Comparison of ENCODE assay signal across 11 cellular contexts in the genomic region with DNA sequence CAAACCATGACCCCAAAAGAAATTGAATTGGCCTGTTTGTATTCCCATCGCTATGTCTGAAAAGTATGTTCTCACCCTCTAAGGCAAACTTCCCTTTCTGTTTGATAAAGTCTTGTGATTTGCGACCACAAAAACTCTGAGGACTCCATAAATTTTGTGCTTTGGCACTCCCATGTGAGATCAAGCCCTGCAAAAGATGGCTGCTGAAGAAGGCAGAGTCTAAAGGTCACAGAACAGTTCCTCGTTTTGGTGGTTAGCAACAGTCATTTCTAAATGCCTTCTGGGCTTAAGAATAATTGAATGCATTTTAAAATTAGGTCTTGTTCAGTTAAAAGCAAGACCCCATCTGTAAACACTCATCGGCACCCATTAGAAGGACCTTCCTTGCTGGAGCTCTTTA.
DNase-seq lines count a peak whose midpoint lies in the region; ATAC-seq lines count a peak whose summit lies in the region.
"Had no signal": no experiment of that assay in that cellular context is flagged by ENCODE, and none has a peak within 500 bp of the region (broad histone marks: within the 10 kb centered on the region; RNA-seq: fewer than 3 reads in every experiment).

No MANE protein-coding gene starts in this region.

- ATAC-seq in GM19023 (IDR thresholded peaks at IDR 0.05; ENCODE audit: unreplicated experiment) (peak; percentile 77), HG02588 (IDR thresholded peaks at IDR 0.05; ENCODE audit: unreplicated experiment) (peak; percentile 70), HG03432 (IDR thresholded peaks at IDR 0.05; ENCODE audit: unreplicated experiment) (peak; percentile 82), HG03196 (IDR thresholded peaks at IDR 0.05; ENCODE audit: unreplicated experiment) (no peak)
- ATAC-seq in stimulated activated naive B cell treated with anti-CD40 and anti-IgM and Interleukin-4, amounts not matched to agents 10 μg/mL and 1 μg/mL and 100 μg/mL, for 72 hours (replicated peaks), result peak; percentile 92 to 96

- H3K4me1 Mint-ChIP-seq in stimulated activated naive B cell treated with anti-CD40 and anti-IgM and Interleukin-4, amounts not matched to agents 10 μg/mL and 1 μg/mL and 100 μg/mL, for 72 hours, result peaks cover 26 to 49% of the 10 kb centered on the region in 2 donors

- H3K27ac Mint-ChIP-seq in stimulated activated naive B cell treated with anti-CD40 and anti-IgM and Interleukin-4, amounts not matched to agents 10 μg/mL and 1 μg/mL and 100 μg/mL, for 72 hours, result peak overlapping the region; percentile 62
- H3K27ac Mint-ChIP-seq: activated naive CD4-positive, alpha-beta T cell treated with anti-CD3 and anti-CD28 coated beads for 36 hours had no signal

- peaks cover 0 to 2% of the 10 kb centered on the region in 2 donors for H3K9me3 Mint-ChIP-seq in stimulated activated naive B cell treated with anti-CD40 and anti-IgM and Interleukin-4, amounts not matched to agents 10 μg/mL and 1 μg/mL and 100 μg/mL, for 72 hours
- H3K9me3 Mint-ChIP-seq: activated naive CD4-positive, alpha-beta T cell treated with anti-CD3 and anti-CD28 coated beads for 36 hours had no signal

- peak; percentile 56 for DNase-seq in stimulated activated naive B cell treated with anti-CD40 and anti-IgM and Interleukin-4, amounts not matched to agents 10 μg/mL and 1 μg/mL and 100 μg/mL, for 72 hours
- DNase-seq in stimulated activated CD4-positive, alpha-beta T cell treated with anti-CD3 and anti-CD28 coated beads, Interleukin-2, amount 100 ng/mL, for 24 hours, result no peak
- DNase-seq in KBM-7, result no peak
- DNase-seq: activated naive CD4-positive, alpha-beta T cell treated with anti-CD3 and anti-CD28 coated beads for 36 hours; GM23248; NCI-H2227 treated with DMSO at 0.1 percent for 48 hours; thyroid gland had no signal

- in situ Hi-C loops in KBM-7 (cut with MboI; ENCODE audit: low pct_unique_long_range_greater_than_20kb, low sequenced_read_pairs), result no loop called here

- H3K4me3 Mint-ChIP-seq in stimulated activated naive B cell treated with anti-CD40 and anti-IgM and Interleukin-4, amounts not matched to agents 10 μg/mL and 1 μg/mL and 100 μg/mL, for 72 hours, result peak overlapping the region; percentile 49 to 56
- H3K4me3 Mint-ChIP-seq: activated naive CD4-positive, alpha-beta T cell treated with anti-CD3 and anti-CD28 coated beads for 36 hours had no signal

- peaks cover 7 to 10% of the 10 kb centered on the region in 2 donors for H3K27me3 Mint-ChIP-seq in stimulated activated naive B cell treated with anti-CD40 and anti-IgM and Interleukin-4, amounts not matched to agents 10 μg/mL and 1 μg/mL and 100 μg/mL, for 72 hours

- H3K36me3 Mint-ChIP-seq in stimulated activated naive B cell treated with anti-CD40 and anti-IgM and Interleukin-4, amounts not matched to agents 10 μg/mL and 1 μg/mL and 100 μg/mL, for 72 hours, result peaks cover 0 to 5% of the 10 kb centered on the region in 2 donors
